Comparison of ENCODE assay signal across 18 cellular contexts in the genomic region with DNA sequence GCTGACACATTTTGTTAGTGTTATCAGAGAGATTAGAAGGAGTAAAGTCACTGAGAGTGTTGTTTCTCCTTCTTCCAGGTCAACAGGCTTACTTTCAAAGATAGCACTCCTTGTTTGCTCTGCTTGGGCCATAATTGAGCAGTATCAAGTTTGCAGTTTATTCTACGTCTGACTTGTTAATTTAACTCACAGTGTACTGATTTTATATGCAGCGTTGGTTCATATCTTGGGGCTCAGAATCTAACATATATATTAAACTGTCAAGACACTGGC.
DNase-seq lines count a peak whose midpoint lies in the region; ATAC-seq, FAIRE-seq and TF ChIP-seq lines count a peak whose summit lies in the region.
"Had no signal": no experiment of that assay in that cellular context is flagged by ENCODE, and none has a peak within 500 bp of the region (broad histone marks: within the 10 kb centered on the region; RNA-seq: fewer than 3 reads in every experiment).

No MANE protein-coding gene starts in this region.

- no peaks in the 10 kb centered on the region for H3K9me3 ChIP-seq in HEK293 (ENCODE audit: control insufficient read depth, insufficient read depth, low read depth, low read length)
- H3K9me3 ChIP-seq in heart left ventricle, result no peaks in the 10 kb centered on the region
- H3K9me3 ChIP-seq: BLaER1 treated with 17β-estradiol and CSF1 and Interleukin-3, amounts not matched to agents 10 nM and 100 nM; HAP-1 had no signal

- no peak for DNase-seq in WTC11 (ENCODE audit: low spot score)
- no peak for DNase-seq in progenitor cell of endocrine pancreas (ENCODE audit: low spot score, unreplicated experiment)
- no peak for DNase-seq in heart left ventricle
- DNase-seq in activated T-cell treated with anti-CD3 and anti-CD28 coated beads, Interleukin-2, amount 50 U/mL, for 24 hours, result no peak
- no peak for DNase-seq in NCI-H526 treated with DMSO at 0.1 percent for 48 hours (lab: John Stamatoyannopoulos, UW)
- DNase-seq: CD8-positive, alpha-beta T cell; DMS 273 treated with DMSO at 0.1 percent for 48 hours; DMS53; EL had no signal

- no peak for TF ChIP-seq POLR2A in heart left ventricle (IDR thresholded peaks at IDR 0.05)

- H3K4me1 Mint-ChIP-seq in WTC11 (peaks cover 27% of the 10 kb centered on the region), progenitor cell of endocrine pancreas (ENCODE audit: low read depth) (peaks cover 36% of the 10 kb centered on the region)
- peaks cover 11% of the 10 kb centered on the region for H3K4me1 Mint-ChIP-seq in activated T-cell treated with anti-CD3 and anti-CD28 coated beads, Interleukin-2, amount 50 U/mL, for 24 hours (ENCODE audit: low read depth)

- H3K27me3 ChIP-seq in heart left ventricle, result no peaks in the 10 kb centered on the region
- H3K27me3 ChIP-seq: BLaER1 treated with 17β-estradiol and CSF1 and Interleukin-3, amounts not matched to agents 10 nM and 100 nM had no signal

- H3K27me3 Mint-ChIP-seq in WTC11 (ENCODE audit: low read depth) (no peaks in the 10 kb centered on the region), progenitor cell of endocrine pancreas (no peaks in the 10 kb centered on the region)
- no peaks in the 10 kb centered on the region for H3K27me3 Mint-ChIP-seq in activated T-cell treated with anti-CD3 and anti-CD28 coated beads, Interleukin-2, amount 50 U/mL, for 24 hours
- H3K27me3 Mint-ChIP-seq: B cell, IgD-negative memory B cell had no signal

- H3K9me3 Mint-ChIP-seq in WTC11 (peaks cover 5% of the 10 kb centered on the region; the same call in 1 of the 2 replicates), progenitor cell of endocrine pancreas (ENCODE audit: low read depth) (peaks cover 4% of the 10 kb centered on the region)
- H3K9me3 Mint-ChIP-seq in activated T-cell treated with anti-CD3 and anti-CD28 coated beads, Interleukin-2, amount 50 U/mL, for 24 hours, result peaks cover 3% of the 10 kb centered on the region
- H3K9me3 Mint-ChIP-seq: CD8-positive, alpha-beta T cell; IgD-negative memory B cell had no signal

- 68 to 80% (median 73%) methylated on average over 2 of the region's 2 CpGs for WGBS in heart left ventricle, 4 donors

- POLR2A ChIA-PET in HEK293 (lab: Yijun Ruan, JAX) (no interaction called here), WTC11 (lab: Charles Lee) (no interaction called here)

- H3K4me3 Mint-ChIP-seq in WTC11, result no peak overlapping the region
- no peak overlapping the region for H3K4me3 Mint-ChIP-seq in progenitor cell of endocrine pancreas (ENCODE audit: low read depth)
- no peak overlapping the region for H3K4me3 Mint-ChIP-seq in activated T-cell treated with anti-CD3 and anti-CD28 coated beads, Interleukin-2, amount 50 U/mL, for 24 hours
- H3K4me3 Mint-ChIP-seq: B cell; CD8-positive, alpha-beta T cell; IgD-negative memory B cell had no signal

- 0 out of 2 replicates have a peak overlapping the region, but pooled peaks have one; percentile 16 for H3K27ac Mint-ChIP-seq in WTC11
- peak overlapping the region; percentile 89 for H3K27ac Mint-ChIP-seq in progenitor cell of endocrine pancreas
- H3K27ac Mint-ChIP-seq in activated T-cell treated with anti-CD3 and anti-CD28 coated beads, Interleukin-2, amount 50 U/mL, for 24 hours, result no peak overlapping the region
- H3K27ac Mint-ChIP-seq: B cell; CD8-positive, alpha-beta T cell; IgD-negative memory B cell had no signal

- intact Hi-C loops in heart left ventricle (cut with DNase I), result no loop called here

- no peaks in the 10 kb centered on the region for H3K36me3 ChIP-seq in HEK293 (ENCODE audit: control insufficient read depth in 2 of 2, insufficient read depth in 1 of 2, low read length in 2 of 2)
- H3K36me3 ChIP-seq in heart left ventricle, result no peaks in the 10 kb centered on the region
- H3K36me3 ChIP-seq: HAP-1 had no signal

- 0 out of 2 replicates have a peak, but pooled peaks cover 3% of the 10 kb centered on the region for H3K36me3 Mint-ChIP-seq in WTC11
- no peaks in the 10 kb centered on the region for H3K36me3 Mint-ChIP-seq in progenitor cell of endocrine pancreas (ENCODE audit: insufficient read depth)
- peaks cover 7% of the 10 kb centered on the region for H3K36me3 Mint-ChIP-seq in activated T-cell treated with anti-CD3 and anti-CD28 coated beads, Interleukin-2, amount 50 U/mL, for 24 hours (ENCODE audit: low read depth)

- TF ChIP-seq CTCF in HEK293 (tag by site-specific recombination; IDR thresholded peaks at IDR 0.05), result no peak
- no peak for TF ChIP-seq CTCF in WTC11 (IDR thresholded peaks at IDR 0.05)
- TF ChIP-seq CTCF in progenitor cell of endocrine pancreas (IDR thresholded peaks at IDR 0.05; ENCODE audit: unreplicated experiment), result no peak
- TF ChIP-seq CTCF in heart left ventricle (IDR thresholded peaks at IDR 0.05), result no peak

- FAIRE-seq in islet of Langerhans (lab: Jason Lieb, UNC), result peak; percentile 51
- FAIRE-seq: GM12878, H1, HepG2 had no signal

- H3K4me3 ChIP-seq in HEK293 (ENCODE audit: low read depth, low read length) (no peak overlapping the region), heart left ventricle (no peak overlapping the region)
- H3K4me3 ChIP-seq: BLaER1 treated with 17β-estradiol and CSF1 and Interleukin-3, amounts not matched to agents 10 nM and 100 nM; GM12878; HAP-1 had no signal

- ATAC-seq in WTC11 (no peak), heart left ventricle (no peak)
- ATAC-seq: CD8-positive, alpha-beta T cell; GM12878; HepG2 had no signal

- CTCF ChIA-PET in HEK293 (lab: Yijun Ruan, JAX) (no interaction called here), WTC11 (lab: Charles Lee) (no interaction called here)

- peaks cover 12% of the 10 kb centered on the region for H3K4me1 ChIP-seq in HEK293 (ENCODE audit: control insufficient read depth, insufficient read depth, low read length)
- H3K4me1 ChIP-seq in heart left ventricle, result peaks cover 0 to 3% (median 0%) of the 10 kb centered on the region in 12 donors

- no peak overlapping the region for H3K27ac ChIP-seq in HEK293 (ENCODE audit: extremely low read depth, low read depth, low read length)
- H3K27ac ChIP-seq in heart left ventricle, result no peak overlapping the region
- H3K27ac ChIP-seq: BLaER1 treated with 17β-estradiol and CSF1 and Interleukin-3, amounts not matched to agents 10 nM and 100 nM had no signal

TF ChIP-seq in HEK293, 187 proteins besides CTCF, POLR2A, EP300 and RAD21:
- TF ChIP-seq ZNF398 (tag by site-specific recombination; IDR thresholded peaks at IDR 0.05) (no peak), ZEB2 (tag by site-specific recombination; IDR thresholded peaks at IDR 0.05) (no peak), FEZF1 (tag by site-specific recombination; IDR thresholded peaks at IDR 0.05) (peak; percentile 68), REPIN1 (tag by site-specific recombination; IDR thresholded peaks at IDR 0.05; ENCODE audit: low read depth) (no peak), OVOL3 (tag by site-specific recombination; IDR thresholded peaks at IDR 0.05) (no peak), ZNF843 (tag by site-specific recombination; IDR thresholded peaks at IDR 0.05) (peak; percentile 30; the same call in 1 of the 2 replicates)
TF ChIP-seq in HEK293: peak in this region for 2.

TF ChIP-seq in WTC11, 78 proteins besides CTCF, POLR2A, EP300 and RAD21:
- TF ChIP-seq NFE2L1 (CRISPR knock-in tag; IDR thresholded peaks at IDR 0.05) (no peak), GRHL2 (CRISPR knock-in tag; IDR thresholded peaks at IDR 0.05; ENCODE audit: insufficient replicate concordance, severe bottlenecking) (no peak), PRRX2 (CRISPR knock-in tag; IDR thresholded peaks at IDR 0.05) (no peak), ZSCAN18 (CRISPR knock-in tag; IDR thresholded peaks at IDR 0.05) (no peak), TEAD1 (CRISPR knock-in tag; IDR thresholded peaks at IDR 0.05) (no peak), NR2C2 (CRISPR knock-in tag; IDR thresholded peaks at IDR 0.05) (no peak)
